Comparison of ENCODE assay signal across 1 cellular context in the genomic region with DNA sequence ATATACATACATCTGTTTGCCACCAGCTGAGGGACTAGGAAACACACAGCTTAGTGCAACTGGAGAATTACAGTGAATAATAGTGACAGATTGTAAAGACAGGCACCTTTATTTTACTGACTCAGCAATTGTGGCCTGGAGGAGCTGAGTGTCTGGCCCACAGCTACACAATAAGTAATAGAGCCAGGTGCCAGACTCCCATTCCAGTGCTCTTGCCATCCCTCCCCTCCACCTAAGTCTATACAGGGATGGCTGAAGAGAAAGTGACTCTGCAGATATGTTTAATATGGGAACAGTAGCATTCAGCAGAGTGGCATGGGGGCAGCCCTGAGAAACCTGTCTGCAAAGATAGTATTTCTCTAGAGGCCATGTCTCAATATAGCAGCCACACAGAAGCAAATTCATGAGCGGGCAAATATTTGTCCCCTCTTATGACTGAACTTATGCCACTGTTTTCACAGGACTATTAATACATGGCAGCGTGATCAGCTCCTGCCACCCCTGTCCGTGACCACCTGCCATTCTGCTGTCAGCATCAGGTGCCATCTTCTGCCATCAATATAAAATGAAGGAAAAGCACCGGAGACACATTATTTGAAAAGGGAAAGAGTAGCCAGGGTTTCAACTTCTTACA.
A peak's percentile ranks its signal among the peaks of the same experiment; 100 is the strongest.
TF ChIP-seq lines count a peak whose summit lies in the region.

No MANE protein-coding gene starts in this region.

TF ChIP-seq in IMR-90, 13 proteins besides CTCF, POLR2A, EP300 and RAD21:
- TF ChIP-seq NFE2L2 (IDR thresholded peaks at IDR 0.05; ENCODE audit: low read depth, low read length) (no peak), MXI1 (IDR thresholded peaks at IDR 0.05; ENCODE audit: borderline replicate concordance, low read depth, low read length) (no peak), MAZ (IDR thresholded peaks at IDR 0.05; ENCODE audit: borderline replicate concordance, low read depth, low read length) (no peak), SMC3 (IDR thresholded peaks at IDR 0.05; ENCODE audit: low read depth, low read length) (no peak), FOS (IDR thresholded peaks at IDR 0.05; ENCODE audit: low read depth, low read length) (no peak), MAFK (IDR thresholded peaks at IDR 0.05; ENCODE audit: low read depth, low read length) (peak; percentile 99), CHD1 (IDR thresholded peaks at IDR 0.05; ENCODE audit: low read depth, low read length) (no peak)
